21 cellular contexts compared by ENCODE assay signal in the genomic region with DNA sequence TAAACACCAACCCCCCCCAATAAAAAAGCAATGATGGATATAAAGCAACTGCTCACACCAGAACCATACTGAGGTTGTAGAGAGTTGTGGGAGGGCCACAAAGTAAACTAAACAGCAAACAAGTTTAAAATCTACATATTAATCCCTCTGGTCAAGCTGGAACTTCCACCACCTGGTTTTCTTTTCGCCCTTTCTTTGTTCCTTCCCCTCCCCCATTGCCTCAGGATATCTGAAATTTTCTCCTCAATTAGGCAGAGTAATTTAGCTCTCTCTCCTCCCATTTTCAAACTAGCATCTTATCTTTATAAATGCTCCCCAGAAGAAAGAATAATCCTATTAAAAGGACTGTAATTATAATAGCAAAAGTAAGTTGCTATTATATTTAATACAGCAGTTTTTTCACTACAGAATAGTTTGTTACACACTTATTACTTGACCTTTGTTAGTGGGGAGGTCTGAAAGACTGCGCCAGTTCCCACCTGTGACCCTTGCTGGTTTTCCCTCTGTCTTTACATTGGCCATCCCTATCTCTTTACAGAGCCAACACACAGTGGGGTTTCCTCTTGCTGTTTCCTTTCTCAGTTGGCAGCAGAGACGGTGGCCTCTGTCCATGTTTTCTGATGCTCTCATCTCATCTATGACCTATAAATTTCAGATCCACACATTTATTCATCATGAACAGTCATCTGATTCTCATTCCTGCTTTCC.
DNase-seq lines count a peak whose midpoint lies in the region; ATAC-seq and TF ChIP-seq lines count a peak whose summit lies in the region.
"Had no signal": no experiment of that assay in that cellular context is flagged by ENCODE, and none has a peak within 500 bp of the region (broad histone marks: within the 10 kb centered on the region; RNA-seq: fewer than 3 reads in every experiment).

No MANE protein-coding gene starts in this region.

- peaks cover 43% of the 10 kb centered on the region for H3K4me1 ChIP-seq in HUES64 (ENCODE audit: insufficient read depth, low read length)
- H3K4me1 ChIP-seq: testis had no signal

- ATAC-seq in HG03521 (IDR thresholded peaks at IDR 0.05; ENCODE audit: unreplicated experiment) (no peak), HG03565 (IDR thresholded peaks at IDR 0.05; ENCODE audit: unreplicated experiment) (no peak)
- ATAC-seq: stimulated activated naive B cell treated with anti-CD40 and anti-IgM and Interleukin-4, amounts not matched to agents 10 μg/mL and 1 μg/mL and 100 μg/mL, for 72 hours had no signal

- H3K27ac Mint-ChIP-seq in nephron: peak overlapping the region; percentile 12 to 84 (median 15)
- H3K27ac Mint-ChIP-seq: activated CD4-positive, alpha-beta memory T cell treated with anti-CD3 and anti-CD28 coated beads, Interleukin-2, amount 10 ng/mL, durations not matched to agents 7 days and 5 days; stimulated activated naive B cell treated with anti-CD40 and anti-IgM and Interleukin-4, amounts not matched to agents 10 μg/mL and 1 μg/mL and 100 μg/mL, for 72 hours had no signal

- no peaks in the 10 kb centered on the region for H3K36me3 ChIP-seq in HUES64 (ENCODE audit: insufficient read depth, low read length)
- H3K36me3 ChIP-seq: adrenal gland, heart left ventricle had no signal

- H3K4me3 Mint-ChIP-seq in nephron: no peak overlapping the region
- H3K4me3 Mint-ChIP-seq: activated CD4-positive, alpha-beta memory T cell treated with anti-CD3 and anti-CD28 coated beads, Interleukin-2, amount 10 ng/mL, durations not matched to agents 7 days and 5 days; CD4-positive, alpha-beta memory T cell; stimulated activated naive B cell treated with anti-CD40 and anti-IgM and Interleukin-4, amounts not matched to agents 10 μg/mL and 1 μg/mL and 100 μg/mL, for 72 hours had no signal

- H3K27ac ChIP-seq in HUES64 (ENCODE audit: low read depth, low read length): peak overlapping the region; percentile 31
- H3K27ac ChIP-seq: heart left ventricle, testis had no signal

- 0 out of 2 replicates have a peak overlapping the region, but pooled peaks have one; percentile 3 for H3K4me3 ChIP-seq in HUES64 (ENCODE audit: low read length)
- H3K4me3 ChIP-seq: adrenal gland, dorsolateral prefrontal cortex, heart left ventricle, lung, testis had no signal

- peaks cover 2% of the 10 kb centered on the region for H3K36me3 Mint-ChIP-seq in nephron (ENCODE audit: low read depth)
- H3K36me3 Mint-ChIP-seq: CD4-positive, alpha-beta memory T cell; stimulated activated naive B cell treated with anti-CD40 and anti-IgM and Interleukin-4, amounts not matched to agents 10 μg/mL and 1 μg/mL and 100 μg/mL, for 72 hours had no signal

- H3K4me1 Mint-ChIP-seq in nephron: peaks cover 48% of the 10 kb centered on the region

- H3K27me3 ChIP-seq in HUES64 (ENCODE audit: insufficient read depth, low read length): no peaks in the 10 kb centered on the region
- H3K27me3 ChIP-seq: adrenal gland, dorsolateral prefrontal cortex, heart left ventricle, testis had no signal

- 48% methylated on average over 3 of the region's 3 CpGs for WGBS in HUES64

- no peaks in the 10 kb centered on the region for H3K27me3 Mint-ChIP-seq in nephron (ENCODE audit: low read depth)
- H3K27me3 Mint-ChIP-seq: activated CD4-positive, alpha-beta memory T cell treated with anti-CD3 and anti-CD28 coated beads, Interleukin-2, amount 10 ng/mL, durations not matched to agents 7 days and 5 days; CD4-positive, alpha-beta memory T cell; stimulated activated naive B cell treated with anti-CD40 and anti-IgM and Interleukin-4, amounts not matched to agents 10 μg/mL and 1 μg/mL and 100 μg/mL, for 72 hours had no signal

- no peak for TF ChIP-seq CTCF in nephron (IDR thresholded peaks at IDR 0.05; ENCODE audit: unreplicated experiment in 3 of 3)

- no peaks in the 10 kb centered on the region for H3K9me3 ChIP-seq in HUES64 (ENCODE audit: insufficient read depth, low read depth, low read length)
- H3K9me3 ChIP-seq: adrenal gland, testis had no signal

- H3K9me3 Mint-ChIP-seq in nephron: peaks cover 5% of the 10 kb centered on the region

- peak; percentile 74 for DNase-seq in ELF-1 (ENCODE audit: low read depth, low spot score)
- DNase-seq in cerebellum (ENCODE audit: low spot score): peak; percentile 65
- no peak for DNase-seq in AG08395 (ENCODE audit: low spot score)
- no peak for DNase-seq in COLO829 (ENCODE audit: low spot score)
- DNase-seq: activated CD4-positive, alpha-beta memory T cell treated with anti-CD3 and anti-CD28 coated beads, Interleukin-2, amount 10 ng/mL, durations not matched to agents 7 days and 5 days; adrenal gland; CD4-positive, alpha-beta memory T cell; heart left ventricle; KBM-7; kidney; NCI-H187 treated with DMSO at 0.1 percent for 48 hours; NCI-H446; stimulated activated naive B cell treated with anti-CD40 and anti-IgM and Interleukin-4, amounts not matched to agents 10 μg/mL and 1 μg/mL and 100 μg/mL, for 72 hours; T-helper 9 cell; testis had no signal

- peak overlapping the region; percentile 35; the same call in 1 of the 2 replicates for H3K9ac ChIP-seq in HUES64 (ENCODE audit: low read depth, low read length)

Comparison
In these comparisons a context has a peak if more than half of its experiments do, and no peak if none do; other contexts are left out.
1. DNase-seq: peak in ELF-1 (single experiment) and cerebellum (single experiment); none in AG08395 (single experiment) and COLO829 (single experiment).